Comparison of ENCODE assay signal across 15 cellular contexts in genomic region chr11:66840317-66841091, GRCh38. TPM values are rescaled to one million over a fixed set of nuclear protein-coding genes. Genes with fewer than 3 reads are reported as not detected.
DNase-seq lines count a peak whose midpoint lies in the region; ATAC-seq and TF ChIP-seq lines count a peak whose summit lies in the region.
"Had no signal": no experiment of that assay in that cellular context is flagged by ENCODE, and none has a peak within 500 bp of the region (broad histone marks: within the 10 kb centered on the region; RNA-seq: fewer than 3 reads in every experiment).

No MANE protein-coding gene starts in this region.

- no peak overlapping the region for H4K5ac ChIP-seq in mesendoderm (ENCODE audit: low read length)

- no peaks in the 10 kb centered on the region for H3K9me3 Mint-ChIP-seq in stimulated activated naive CD8-positive, alpha-beta T cell treated with anti-CD3 and anti-CD28 coated beads, Interleukin-15, Interleukin-2, amounts not matched to agents 100 ng/mL and 50 ng/mL, for 24 hours
- H3K9me3 Mint-ChIP-seq in activated CD4-positive, alpha-beta memory T cell treated with anti-CD3 and anti-CD28 coated beads for 36 hours, result no peaks in the 10 kb centered on the region
- no peaks in the 10 kb centered on the region for H3K9me3 Mint-ChIP-seq in endothelial cell (ENCODE audit: unreplicated experiment)
- H3K9me3 Mint-ChIP-seq in type B pancreatic cell, result no peaks in the 10 kb centered on the region

- H3K23ac ChIP-seq in mesendoderm (ENCODE audit: low read length), result no peak overlapping the region

- H3K36me3 ChIP-seq in mesendoderm (ENCODE audit: control insufficient read depth, insufficient read depth, low read length), result peaks cover 3% of the 10 kb centered on the region
- H3K36me3 ChIP-seq in BE2C, result peaks cover 5% of the 10 kb centered on the region

- no peak overlapping the region for H3K4me2 ChIP-seq in mesendoderm (ENCODE audit: low read length)

- no peaks in the 10 kb centered on the region for H3K27me3 Mint-ChIP-seq in stimulated activated naive CD8-positive, alpha-beta T cell treated with anti-CD3 and anti-CD28 coated beads, Interleukin-15, Interleukin-2, amounts not matched to agents 100 ng/mL and 50 ng/mL, for 24 hours
- no peaks in the 10 kb centered on the region for H3K27me3 Mint-ChIP-seq in activated CD4-positive, alpha-beta memory T cell treated with anti-CD3 and anti-CD28 coated beads for 36 hours
- H3K27me3 Mint-ChIP-seq in endothelial cell (ENCODE audit: unreplicated experiment) (peaks cover 16% of the 10 kb centered on the region), type B pancreatic cell (no peaks in the 10 kb centered on the region)

- H3K4me1 Mint-ChIP-seq in stimulated activated naive CD8-positive, alpha-beta T cell treated with anti-CD3 and anti-CD28 coated beads, Interleukin-15, Interleukin-2, amounts not matched to agents 100 ng/mL and 50 ng/mL, for 24 hours (ENCODE audit: low read depth), result peaks cover 53% of the 10 kb centered on the region
- H3K4me1 Mint-ChIP-seq in activated CD4-positive, alpha-beta memory T cell treated with anti-CD3 and anti-CD28 coated beads for 36 hours (ENCODE audit: low read depth), result peaks cover 51% of the 10 kb centered on the region
- H3K4me1 Mint-ChIP-seq in endothelial cell (ENCODE audit: unreplicated experiment) (peaks cover 19% of the 10 kb centered on the region), type B pancreatic cell (ENCODE audit: unreplicated experiment) (peaks cover 21% of the 10 kb centered on the region)

- peaks cover 23% of the 10 kb centered on the region for H3K79me1 ChIP-seq in mesendoderm (ENCODE audit: low read length)

- peaks cover 27% of the 10 kb centered on the region for H3K36me3 Mint-ChIP-seq in stimulated activated naive CD8-positive, alpha-beta T cell treated with anti-CD3 and anti-CD28 coated beads, Interleukin-15, Interleukin-2, amounts not matched to agents 100 ng/mL and 50 ng/mL, for 24 hours (ENCODE audit: low read depth)
- H3K36me3 Mint-ChIP-seq in activated CD4-positive, alpha-beta memory T cell treated with anti-CD3 and anti-CD28 coated beads for 36 hours, result peaks cover 30% of the 10 kb centered on the region
- H3K36me3 Mint-ChIP-seq in endothelial cell (ENCODE audit: low read depth, unreplicated experiment), result peaks cover 18% of the 10 kb centered on the region
- H3K36me3 Mint-ChIP-seq in type B pancreatic cell, result peaks cover 4% of the 10 kb centered on the region

- no peak overlapping the region for H2BK15ac ChIP-seq in mesendoderm (replicated peaks; ENCODE audit: low read depth)

- H3K9ac ChIP-seq in mesendoderm (ENCODE audit: low read length), result no peak overlapping the region

- H3K4me3 ChIP-seq in mesendoderm (ENCODE audit: low read length) (no peak overlapping the region), BE2C (ENCODE audit: low read depth, low read length) (no peak overlapping the region)
- H3K4me3 ChIP-seq: lung, psoas muscle, stomach had no signal

- no peak overlapping the region for H2BK120ac ChIP-seq in mesendoderm (ENCODE audit: low read depth, low read length)

- no peak overlapping the region for H3K18ac ChIP-seq in mesendoderm (ENCODE audit: low read length)

- peaks cover 7% of the 10 kb centered on the region for H3K4me1 ChIP-seq in mesendoderm (ENCODE audit: control insufficient read depth, low read depth, low read length)
- no peaks in the 10 kb centered on the region; the same call in 1 of the 2 replicates for H3K4me1 ChIP-seq in BE2C

- no peak overlapping the region for H3K4ac ChIP-seq in mesendoderm (ENCODE audit: low read depth, low read length)

- no peak for DNase-seq in stimulated activated naive CD8-positive, alpha-beta T cell treated with anti-CD3 and anti-CD28 coated beads, Interleukin-15, Interleukin-2, amounts not matched to agents 100 U/mL and 50 U/mL, for 24 hours
- DNase-seq in activated CD4-positive, alpha-beta memory T cell treated with anti-CD3 and anti-CD28 coated beads for 36 hours, result no peak
- DNase-seq in endothelial cell (ENCODE audit: low spot score), result no peak
- no peak for DNase-seq in type B pancreatic cell (ENCODE audit: extremely low spot score, unreplicated experiment)
- no peak for DNase-seq in NCI-H1436 (lab: John Stamatoyannopoulos, UW)
- DNase-seq in mesendoderm, result no peak
- no peak for DNase-seq in BE2C
- DNase-seq: C1 segment of cervical spinal cord, NCI-H1436 treated with DMSO at 0.1 percent for 48 hours, NCI-H524 treated with DMSO at 0.1 percent for 48 hours, SIG-M5, stomach had no signal

- no peak overlapping the region for H2BK5ac ChIP-seq in mesendoderm (ENCODE audit: low read length)

- no CpG with 5 or more reads among the region's 4 CpGs for WGBS in mesendoderm (ENCODE audit: extremely low coverage, insufficient coverage, low lambda C conversion rate)

- no peak overlapping the region for H3K27ac ChIP-seq in mesendoderm (ENCODE audit: low read depth, low read length)
- H3K27ac ChIP-seq: psoas muscle had no signal

- no peaks in the 10 kb centered on the region for H3K9me3 ChIP-seq in BE2C
- H3K9me3 ChIP-seq: psoas muscle, stomach had no signal

- H3K27ac Mint-ChIP-seq in stimulated activated naive CD8-positive, alpha-beta T cell treated with anti-CD3 and anti-CD28 coated beads, Interleukin-15, Interleukin-2, amounts not matched to agents 100 ng/mL and 50 ng/mL, for 24 hours, result peak overlapping the region; percentile 87
- peak overlapping the region; percentile 69 for H3K27ac Mint-ChIP-seq in activated CD4-positive, alpha-beta memory T cell treated with anti-CD3 and anti-CD28 coated beads for 36 hours
- H3K27ac Mint-ChIP-seq in endothelial cell (ENCODE audit: unreplicated experiment) (peak overlapping the region; percentile 16), type B pancreatic cell (peak overlapping the region; percentile 31)

- intact Hi-C loops in activated CD4-positive, alpha-beta memory T cell treated with anti-CD3 and anti-CD28 coated beads for 36 hours (cut with micrococcal nuclease), result loop anchor here (5.0 kb wide), 2 partner anchors 223 to 293 kb away; partner anchors contain the start of genes ACTN3, RBM14 and ZDHHC24

- H3K27me3 ChIP-seq in mesendoderm (ENCODE audit: insufficient read depth, low read length, poor library complexity) (no peaks in the 10 kb centered on the region), BE2C (no peaks in the 10 kb centered on the region)
- H3K27me3 ChIP-seq: stomach had no signal

- H3K79me2 ChIP-seq in mesendoderm (ENCODE audit: control insufficient read depth, insufficient read depth, low read length), result peaks cover 21% of the 10 kb centered on the region

- peak overlapping the region; percentile 40 for H3K4me3 Mint-ChIP-seq in stimulated activated naive CD8-positive, alpha-beta T cell treated with anti-CD3 and anti-CD28 coated beads, Interleukin-15, Interleukin-2, amounts not matched to agents 100 ng/mL and 50 ng/mL, for 24 hours
- H3K4me3 Mint-ChIP-seq in activated CD4-positive, alpha-beta memory T cell treated with anti-CD3 and anti-CD28 coated beads for 36 hours, result peak overlapping the region; percentile 28
- H3K4me3 Mint-ChIP-seq in endothelial cell (ENCODE audit: unreplicated experiment) (peak overlapping the region; percentile 57), type B pancreatic cell (peak overlapping the region; percentile 3)

- no peak overlapping the region for H4K8ac ChIP-seq in mesendoderm (ENCODE audit: low read depth, low read length)

- TF ChIP-seq CTCF in endothelial cell (IDR thresholded peaks at IDR 0.05; ENCODE audit: unreplicated experiment) (no peak), type B pancreatic cell (conservative IDR thresholded peaks at IDR 0.05) (no peak), BE2C (IDR thresholded peaks at IDR 0.05; ENCODE audit: low read depth, low read length) (no peak)

- H3K56ac ChIP-seq in mesendoderm (ENCODE audit: low read length), result no peak overlapping the region

- POLR2A ChIA-PET in activated CD4-positive, alpha-beta memory T cell treated with anti-CD3 and anti-CD28 coated beads for 36 hours (lab: Charles Lee), result interaction anchor here (4.4 kb wide), 1 partner anchor 14 kb away, joined by 59 read pairs; no protein-coding TSS in a partner anchor

- CTCF ChIA-PET in activated CD4-positive, alpha-beta memory T cell treated with anti-CD3 and anti-CD28 coated beads for 36 hours (lab: Charles Lee), result interaction anchor here (0.9 kb wide), 1 partner anchor 146 kb away, joined by 3 read pairs; no protein-coding TSS in a partner anchor

- ATAC-seq in stimulated activated naive CD8-positive, alpha-beta T cell treated with anti-CD3 and anti-CD28 coated beads, Interleukin-15, Interleukin-2, amounts not matched to agents 100 U/mL and 50 U/mL, for 24 hours, result no peak
- ATAC-seq: psoas muscle had no signal

- no peak overlapping the region for H2AK5ac ChIP-seq in mesendoderm (ENCODE audit: low read length)

RNA-seq across cellular contexts. Expression of gene RCE1, which starts 2.7 kb away (rescaled TPM):
- total RNA-seq in activated CD4-positive, alpha-beta memory T cell treated with anti-CD3 and anti-CD28 coated beads for 36 hours, result 10 to 100 TPM; 22.5 to 24.4 TPM
- 25.2 TPM for total RNA-seq in endothelial cell (ENCODE audit: unreplicated experiment)
- total RNA-seq in type B pancreatic cell (ENCODE audit: low replicate concordance), result 25.0 and 29.9 TPM in 2 replicates
- 30.1 TPM for polyA plus RNA-seq in mesendoderm (2013, experiment 1 of 2)
- polyA plus RNA-seq in mesendoderm (2013, experiment 2 of 2), result 29.0 TPM
- 89.7 TPM for polyA plus RNA-seq in BE2C (2012; ENCODE audit: insufficient read depth, insufficient read length, low read depth)

RNA-seq across cellular contexts. Expression of gene LRFN4, which starts 16.4 kb away (rescaled TPM):
- 10 to 100 TPM; 24.6 to 29.8 TPM for total RNA-seq in activated CD4-positive, alpha-beta memory T cell treated with anti-CD3 and anti-CD28 coated beads for 36 hours
- 21.4 TPM for total RNA-seq in endothelial cell (ENCODE audit: unreplicated experiment)
- 10.1 and 28.5 TPM in 2 replicates for total RNA-seq in type B pancreatic cell (ENCODE audit: low replicate concordance)
- polyA plus RNA-seq in mesendoderm (2013, experiment 1 of 2), result 27.4 TPM
- polyA plus RNA-seq in mesendoderm (2013, experiment 2 of 2), result 27.5 TPM
- polyA plus RNA-seq in BE2C (2012; ENCODE audit: insufficient read depth, insufficient read length, low read depth), result 87.3 TPM

Comparison
In these comparisons a context has a peak if more than half of its experiments do, and no peak if none do; other contexts are left out.
1. H3K27ac Mint-ChIP-seq: peak in every context shown above with its lines; median percentile 87 in stimulated activated naive CD8-positive, alpha-beta T cell treated with anti-CD3 and anti-CD28 coated beads, Interleukin-15, Interleukin-2, amounts not matched to agents 100 ng/mL and 50 ng/mL, for 24 hours; 69 in activated CD4-positive, alpha-beta memory T cell treated with anti-CD3 and anti-CD28 coated beads for 36 hours; 31 in type B pancreatic cell; 16 in endothelial cell.
2. H3K4me3 Mint-ChIP-seq: peak in every context shown above with its lines; median percentile 57 in endothelial cell; 40 in stimulated activated naive CD8-positive, alpha-beta T cell treated with anti-CD3 and anti-CD28 coated beads, Interleukin-15, Interleukin-2, amounts not matched to agents 100 ng/mL and 50 ng/mL, for 24 hours; 28 in activated CD4-positive, alpha-beta memory T cell treated with anti-CD3 and anti-CD28 coated beads for 36 hours; 3 in type B pancreatic cell.